In the genomic region with DNA sequence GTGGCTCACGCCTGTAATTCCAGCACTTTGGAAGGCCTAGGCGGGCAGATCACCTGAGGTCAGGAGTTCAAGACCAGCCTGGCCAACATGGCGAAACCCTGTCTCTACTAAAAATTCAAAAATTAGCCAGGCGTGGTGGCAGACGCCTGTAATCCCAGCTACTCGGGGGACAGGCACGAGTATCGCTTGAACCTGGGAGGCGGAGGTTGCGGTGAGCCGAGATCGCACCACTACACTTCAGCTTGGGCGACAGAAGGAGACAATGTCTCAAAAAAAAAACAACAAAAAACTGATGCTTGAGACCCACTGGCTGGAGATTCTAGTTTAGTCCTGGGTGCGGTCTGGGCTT, we compare ENCODE assay signal across 7 cellular contexts. TPM values are rescaled to one million over a fixed set of nuclear protein-coding genes. Genes with fewer than 3 reads are reported as not detected.
DNase-seq lines count a peak whose midpoint lies in the region; ATAC-seq, FAIRE-seq and TF ChIP-seq lines count a peak whose summit lies in the region.
"Not testable (repeated sequence)": the region's sequence is repeated elsewhere in the genome, so short reads cannot be mapped to it uniquely, and the experiment has no call there.

No MANE protein-coding gene starts in this region.

- not testable (repeated sequence) for ATAC-seq in activated CD8-positive, alpha-beta memory T cell treated with anti-CD3 and anti-CD28 coated beads, Interleukin-2, amount 10 ng/mL, durations not matched to agents 7 days and 5 days; gastrocnemius medialis

- H3K27ac ChIP-seq in OCI-LY3 (ENCODE audit: low read length) (peak overlapping the region; percentile 59), gastrocnemius medialis (peak overlapping the region; percentile 91 to 96 (median 94))

- FAIRE-seq in bronchial epithelial cell (lab: Jason Lieb, UNC): not testable (repeated sequence)

- not testable (repeated sequence) for H3K36me3 Mint-ChIP-seq in activated CD8-positive, alpha-beta memory T cell treated with anti-CD3 and anti-CD28 coated beads, Interleukin-2, amount 10 ng/mL, durations not matched to agents 7 days and 5 days; glutamatergic neuron (ENCODE audit: unreplicated experiment)

- in situ Hi-C loops in gastrocnemius medialis (cut with MboI; ENCODE audit: low sequenced_read_pairs in 4 of 4): not testable (repeated sequence)

- intact Hi-C loops in gastrocnemius medialis (cut with DNase I; ENCODE audit: low total_unique reads): loop anchor here (1.0 to 2.0 kb wide), 3 partner anchors 40 to 282 kb away; partner anchors contain the start of genes CXorf58 and SAT1

- peaks cover 39% of the 10 kb centered on the region for H3K4me1 Mint-ChIP-seq in activated CD8-positive, alpha-beta memory T cell treated with anti-CD3 and anti-CD28 coated beads, Interleukin-2, amount 10 ng/mL, durations not matched to agents 7 days and 5 days
- H3K4me1 Mint-ChIP-seq in glutamatergic neuron (ENCODE audit: low read depth, unreplicated experiment): not testable (repeated sequence)

- H4K20me1 ChIP-seq in OCI-LY3 (ENCODE audit: insufficient read depth, low read length): not testable (repeated sequence)

- CTCF ChIA-PET in activated CD8-positive, alpha-beta memory T cell treated with anti-CD3 and anti-CD28 coated beads, Interleukin-2, amount 10 ng/mL, durations not matched to agents 7 days and 5 days (lab: Charles Lee): interaction anchor here (1.3 to 2.7 kb wide), 5 partner anchors 9 to 163 kb away, joined by 3 to 9 read pairs (median 8); partner anchors contain the start of gene SAT1

- not testable (repeated sequence) for H3K9me3 Mint-ChIP-seq in activated CD8-positive, alpha-beta memory T cell treated with anti-CD3 and anti-CD28 coated beads, Interleukin-2, amount 10 ng/mL, durations not matched to agents 7 days and 5 days (ENCODE audit: low read depth); glutamatergic neuron (ENCODE audit: unreplicated experiment)

- H3K27ac Mint-ChIP-seq in activated CD8-positive, alpha-beta memory T cell treated with anti-CD3 and anti-CD28 coated beads, Interleukin-2, amount 10 ng/mL, durations not matched to agents 7 days and 5 days: peak overlapping the region; percentile 90
- peak overlapping the region; percentile 77 for H3K27ac Mint-ChIP-seq in glutamatergic neuron (ENCODE audit: unreplicated experiment)

- not testable (repeated sequence) for DNase-seq in GM12864 (ENCODE audit: low read depth); activated CD8-positive, alpha-beta memory T cell treated with anti-CD3 and anti-CD28 coated beads, Interleukin-2, amount 10 ng/mL, durations not matched to agents 7 days and 5 days; bronchial epithelial cell (ENCODE audit: low read depth); glutamatergic neuron; gastrocnemius medialis

- not testable (repeated sequence) for H3K27me3 ChIP-seq in OCI-LY3 (ENCODE audit: low read depth, low read length); bronchial epithelial cell (ENCODE audit: control insufficient read depth, insufficient read depth, low read length); mononuclear cell (ENCODE audit: insufficient read depth, low read length); gastrocnemius medialis

- H3K4me1 ChIP-seq in OCI-LY3 (ENCODE audit: low read length) (peaks cover 15% of the 10 kb centered on the region), mononuclear cell (ENCODE audit: insufficient read depth, low read length) (peaks cover 17% of the 10 kb centered on the region)
- H3K4me1 ChIP-seq in gastrocnemius medialis: not testable (repeated sequence)

- H3K9me3 ChIP-seq in OCI-LY3 (ENCODE audit: insufficient read depth, low read length); mononuclear cell (ENCODE audit: low read depth, low read length); gastrocnemius medialis: not testable (repeated sequence)

- TF ChIP-seq CTCF in GM12864 (IDR thresholded peaks at IDR 0.05; ENCODE audit: low read depth, low read length, missing control alignments); OCI-LY3 (IDR thresholded peaks at IDR 0.05; ENCODE audit: low read depth, low read length); bronchial epithelial cell (IDR thresholded peaks at IDR 0.05; ENCODE audit: insufficient read depth, low read length, severe bottlenecking); glutamatergic neuron (IDR thresholded peaks at IDR 0.05; ENCODE audit: partially characterized antibody, unreplicated experiment); gastrocnemius medialis (IDR thresholded peaks at IDR 0.05 in 4 of 5, conservative IDR thresholded peaks at IDR 0.05 in 1 of 5): not testable (repeated sequence)

- TF ChIP-seq POLR2A in gastrocnemius medialis (IDR thresholded peaks at IDR 0.05): not testable (repeated sequence)

- H3K9ac ChIP-seq in OCI-LY3 (ENCODE audit: low read length): peak overlapping the region; percentile 76

- peak overlapping the region; percentile 72; the same call in 1 of the 2 replicates for H2AFZ ChIP-seq in OCI-LY3 (ENCODE audit: low read depth, low read length)

- H3K79me2 ChIP-seq in OCI-LY3 (ENCODE audit: low read length): peaks cover 41% of the 10 kb centered on the region

- peak overlapping the region; percentile 76 for H3K4me3 ChIP-seq in GM12864 (ENCODE audit: low read depth, low read length)
- H3K4me3 ChIP-seq in OCI-LY3 (ENCODE audit: low read length): peak overlapping the region; percentile 96
- peak overlapping the region; percentile 74 for H3K4me3 ChIP-seq in bronchial epithelial cell (ENCODE audit: low read depth, low read length)
- H3K4me3 ChIP-seq in mononuclear cell (ENCODE audit: low read length): peak overlapping the region; percentile 69
- H3K4me3 ChIP-seq in gastrocnemius medialis: peak overlapping the region; percentile 31 to 82 (median 60)

- H3K36me3 ChIP-seq in OCI-LY3 (replicated peaks; ENCODE audit: low read depth, low read length); bronchial epithelial cell (ENCODE audit: control insufficient read depth, insufficient read depth, low read length); gastrocnemius medialis: not testable (repeated sequence)

- peak overlapping the region; percentile 86 for H3K4me3 Mint-ChIP-seq in activated CD8-positive, alpha-beta memory T cell treated with anti-CD3 and anti-CD28 coated beads, Interleukin-2, amount 10 ng/mL, durations not matched to agents 7 days and 5 days
- H3K4me3 Mint-ChIP-seq in glutamatergic neuron (ENCODE audit: unreplicated experiment): peak overlapping the region; percentile 82

- H3K27me3 Mint-ChIP-seq in activated CD8-positive, alpha-beta memory T cell treated with anti-CD3 and anti-CD28 coated beads, Interleukin-2, amount 10 ng/mL, durations not matched to agents 7 days and 5 days; glutamatergic neuron (ENCODE audit: unreplicated experiment): not testable (repeated sequence)

- H3K4me2 ChIP-seq in OCI-LY3 (ENCODE audit: low read length): peak overlapping the region; percentile 77

RNA-seq across cellular contexts. Expression of gene ACOT9, which starts 0.5 kb away (rescaled TPM):
- 10 to 100 TPM; 37.7 to 49.0 TPM for total RNA-seq in activated CD8-positive, alpha-beta memory T cell treated with anti-CD3 and anti-CD28 coated beads, Interleukin-2, amount 10 ng/mL, durations not matched to agents 7 days and 5 days
- total RNA-seq in bronchial epithelial cell (29.2 and 66.1 TPM in 2 replicates), glutamatergic neuron (ENCODE audit: unreplicated experiment) (20.5 TPM), mononuclear cell (23.4 TPM), gastrocnemius medialis (10 to 100 TPM; 12.3 to 21.9 (median 20.6) TPM)

RNA-seq across cellular contexts. Expression of gene SAT1, which starts 39.4 kb away (rescaled TPM):
- 100 to 1,000 TPM in 1 of 2 experiments, 10 to 100 TPM in 1; 96.1 to 204 TPM for total RNA-seq in activated CD8-positive, alpha-beta memory T cell treated with anti-CD3 and anti-CD28 coated beads, Interleukin-2, amount 10 ng/mL, durations not matched to agents 7 days and 5 days
- total RNA-seq in bronchial epithelial cell: 1,193 and 1,762 TPM in 2 replicates
- total RNA-seq in glutamatergic neuron (ENCODE audit: unreplicated experiment): 31.4 TPM
- total RNA-seq in mononuclear cell: 1,656 TPM
- 100 to 1,000 TPM in 1 of 4 donors, 10 to 100 TPM in 3; 46.1 to 122 (median 81.4) TPM for total RNA-seq in gastrocnemius medialis
